Comparison of ENCODE assay signal across 15 cellular contexts in the genomic region with DNA sequence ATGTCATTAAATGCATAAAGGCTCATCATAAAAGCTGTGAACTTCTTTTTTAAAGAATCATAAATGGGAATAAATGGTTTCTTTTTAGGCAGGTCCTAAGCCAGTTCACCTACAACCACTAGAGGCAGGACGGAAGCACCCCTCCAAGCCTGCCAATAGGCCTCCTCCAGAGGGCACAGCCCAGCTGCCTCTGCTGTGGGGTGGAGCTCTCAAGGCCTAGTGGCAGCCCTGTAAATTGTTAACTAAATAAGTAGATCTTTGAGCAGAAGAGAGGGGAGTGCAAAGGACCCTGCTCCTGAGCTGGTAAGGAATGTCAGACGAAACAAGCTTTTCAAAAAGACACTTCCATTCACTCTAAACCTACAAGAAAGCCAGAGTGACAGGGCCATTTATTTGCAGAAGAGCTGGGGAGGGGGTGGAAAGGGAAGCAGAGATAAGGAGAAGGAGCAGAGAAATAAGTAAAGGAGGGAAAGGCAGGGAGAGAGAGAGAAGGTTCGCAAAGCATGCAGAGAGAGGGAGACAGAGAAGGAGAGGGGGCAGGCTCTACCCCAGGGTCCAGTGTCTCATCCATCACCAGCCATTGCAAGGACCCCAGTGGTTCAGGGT. TPM values are rescaled to one million over a fixed set of nuclear protein-coding genes. Genes with fewer than 3 reads are reported as not detected.
DNase-seq lines count a peak whose midpoint lies in the region; ATAC-seq and TF ChIP-seq lines count a peak whose summit lies in the region.
"Had no signal": no experiment of that assay in that cellular context is flagged by ENCODE, and none has a peak within 500 bp of the region (broad histone marks: within the 10 kb centered on the region; RNA-seq: fewer than 3 reads in every experiment).

No MANE protein-coding gene starts in this region.

- H3K4me3 ChIP-seq in GM12864 (ENCODE audit: low read depth, low read length) = no peak overlapping the region
- H3K4me3 ChIP-seq: left ventricle myocardium inferior, skin epidermis had no signal

- ATAC-seq in WTC11 = peak; percentile 100
- no peak for ATAC-seq in HG02571 (IDR thresholded peaks at IDR 0.05; ENCODE audit: unreplicated experiment)

- POLR2A ChIA-PET in WTC11 (lab: Charles Lee) = interaction anchor here (2.0 kb wide), 1 partner anchor 18 kb away, joined by 5 read pairs; the partner anchor contains the start of gene MAFB

- CTCF ChIA-PET in WTC11 (lab: Charles Lee) = interaction anchor here (0.7 to 2.9 kb wide), 21 partner anchors 8 to 1460 kb away, joined by 3 to 24 read pairs (median 7); partner anchors contain the start of gene MAFB

- DNase-seq in GM12864 (ENCODE audit: low read depth) = no peak
- DNase-seq in HT-29 (ENCODE audit: low spot score) = peak; percentile 85
- peak; percentile 70 for DNase-seq in WTC11 (ENCODE audit: low spot score)
- DNase-seq in NOMO-1 treated with dmso at 0.1 percent for 144 hours (lab: John Stamatoyannopoulos, UW; ENCODE audit: unreplicated experiment) = no peak
- no peak for DNase-seq in A172 (ENCODE audit: low spot score)
- DNase-seq in NCI-H510A treated with DMSO at 0.1 percent for 48 hours (lab: John Stamatoyannopoulos, UW) = no peak
- DNase-seq: activated CD4-positive, alpha-beta T cell treated with anti-CD3 and anti-CD28 coated beads for 4 hours; CD8-positive, alpha-beta memory T cell; erythroblast; left ventricle myocardium inferior; NK-92 treated with Interleukin-12 subunit alpha and Interleukin-12 subunit beta, amount 100 ng/mL, for 24 hours; stimulated activated naive CD4-positive, alpha-beta T cell treated with Interleukin-2 at 50 U/mL for 16 hours had no signal

- H3K36me3 Mint-ChIP-seq in WTC11 (peaks cover 11% of the 10 kb centered on the region), nephron (ENCODE audit: low read depth) (no peaks in the 10 kb centered on the region)
- H3K36me3 Mint-ChIP-seq: CD8-positive, alpha-beta memory T cell had no signal

- peak; percentile 34 for TF ChIP-seq CTCF in GM12864 (IDR thresholded peaks at IDR 0.05; ENCODE audit: low read depth, low read length, missing control alignments)
- no peak for TF ChIP-seq CTCF in WTC11 (IDR thresholded peaks at IDR 0.05)
- TF ChIP-seq CTCF in nephron (IDR thresholded peaks at IDR 0.05; ENCODE audit: unreplicated experiment in 3 of 3) = peak; percentile 38 to 54 (median 47)

- H3K9me3 Mint-ChIP-seq in WTC11 (peaks cover 14% of the 10 kb centered on the region), nephron (peaks cover 3% of the 10 kb centered on the region)
- H3K9me3 Mint-ChIP-seq: CD8-positive, alpha-beta memory T cell had no signal

- no peaks in the 10 kb centered on the region; the same call in none of the 2 replicates for H3K27me3 Mint-ChIP-seq in WTC11 (ENCODE audit: low read depth)
- H3K27me3 Mint-ChIP-seq in nephron (ENCODE audit: low read depth) = peaks cover 23% of the 10 kb centered on the region

- H3K4me3 Mint-ChIP-seq in WTC11 (no peak overlapping the region), nephron (no peak overlapping the region)
- H3K4me3 Mint-ChIP-seq: CD8-positive, alpha-beta memory T cell had no signal

- H3K4me1 Mint-ChIP-seq in WTC11 (peaks cover 11% of the 10 kb centered on the region), nephron (peaks cover 6% of the 10 kb centered on the region)
- H3K4me1 Mint-ChIP-seq: CD8-positive, alpha-beta memory T cell had no signal

- peak overlapping the region; percentile 52; the same call in 1 of the 2 replicates for H3K27ac Mint-ChIP-seq in WTC11
- peak overlapping the region; percentile 17 to 68 (median 29) for H3K27ac Mint-ChIP-seq in nephron

TF ChIP-seq in WTC11, 78 proteins besides CTCF, POLR2A, EP300 and RAD21:
- TF ChIP-seq NR3C1 (CRISPR knock-in tag; conservative IDR thresholded peaks at IDR 0.05; ENCODE audit: low read depth) (no peak), CREB1 (CRISPR knock-in tag; IDR thresholded peaks at IDR 0.05) (no peak), TEAD1 (CRISPR knock-in tag; IDR thresholded peaks at IDR 0.05) (no peak), ZNF671 (CRISPR knock-in tag; IDR thresholded peaks at IDR 0.05) (no peak), ZNF138 (CRISPR knock-in tag; conservative IDR thresholded peaks at IDR 0.05) (no peak), FOXJ3 (CRISPR knock-in tag; IDR thresholded peaks at IDR 0.05; ENCODE audit: borderline replicate concordance) (no peak), ZNF281 (CRISPR knock-in tag; IDR thresholded peaks at IDR 0.05) (no peak)
- TF ChIP-seq, protein P1, sequence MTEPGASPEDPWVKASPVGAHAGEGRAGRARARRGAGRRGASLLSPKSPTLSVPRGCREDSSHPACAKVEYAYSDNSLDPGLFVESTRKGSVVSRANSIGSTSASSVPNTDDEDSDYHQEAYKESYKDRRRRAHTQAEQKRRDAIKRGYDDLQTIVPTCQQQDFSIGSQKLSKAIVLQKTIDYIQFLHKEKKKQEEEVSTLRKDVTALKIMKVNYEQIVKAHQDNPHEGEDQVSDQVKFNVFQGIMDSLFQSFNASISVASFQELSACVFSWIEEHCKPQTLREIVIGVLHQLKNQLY (CRISPR knock-in tag; IDR thresholded peaks at IDR 0.05) = no peak

RNA-seq across cellular contexts. Expression of gene MAFB, which starts 18.0 kb away (rescaled TPM):
- total RNA-seq in HT-29 (2014; rRNA removed; shearing (Covaris generic)) = 0.53 and 0.76 TPM in 2 replicates
- total RNA-seq in WTC11 (2021) = 5.3 to 6.7 TPM (median 6.5 TPM) in 3 replicates
- total RNA-seq in A172 (2014; rRNA removed; shearing (Covaris generic)) = 0.36 and 0.62 TPM in 2 replicates

Comparison
In these comparisons a context has a peak if more than half of its experiments do, and no peak if none do; other contexts are left out.
1. DNase-seq: peak in HT-29 (single experiment) and WTC11 (single experiment); none in GM12864 (single experiment), NOMO-1 treated with dmso at 0.1 percent for 144 hours (single experiment), A172 (single experiment) and NCI-H510A treated with DMSO at 0.1 percent for 48 hours (single experiment).